1 cellular context compared by ENCODE assay signal in the genomic region with DNA sequence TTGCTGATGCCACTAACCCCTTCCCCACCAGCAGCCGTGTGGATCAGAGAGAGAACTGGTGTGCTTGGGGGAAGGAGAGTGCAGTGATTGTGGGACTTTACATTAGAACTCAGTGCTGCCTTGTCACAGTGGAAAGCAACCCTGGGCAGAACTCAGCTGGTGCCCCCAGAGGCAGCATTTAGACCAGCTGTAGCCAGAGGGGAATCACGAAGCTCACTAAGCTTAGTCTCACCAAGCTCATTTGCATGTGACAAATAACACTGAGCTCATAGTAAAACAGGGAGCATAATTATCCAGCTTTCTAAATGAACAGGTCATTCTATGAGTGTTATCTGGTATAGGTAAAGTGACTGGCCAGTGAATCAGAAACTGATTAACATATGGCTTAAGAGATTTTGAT.
TF ChIP-seq lines count a peak whose summit lies in the region.

No MANE protein-coding gene starts in this region.

TF ChIP-seq in HepG2, 621 proteins besides CTCF, POLR2A, EP300 and RAD21 (continued from another document):
- TF ChIP-seq, protein P1, sequence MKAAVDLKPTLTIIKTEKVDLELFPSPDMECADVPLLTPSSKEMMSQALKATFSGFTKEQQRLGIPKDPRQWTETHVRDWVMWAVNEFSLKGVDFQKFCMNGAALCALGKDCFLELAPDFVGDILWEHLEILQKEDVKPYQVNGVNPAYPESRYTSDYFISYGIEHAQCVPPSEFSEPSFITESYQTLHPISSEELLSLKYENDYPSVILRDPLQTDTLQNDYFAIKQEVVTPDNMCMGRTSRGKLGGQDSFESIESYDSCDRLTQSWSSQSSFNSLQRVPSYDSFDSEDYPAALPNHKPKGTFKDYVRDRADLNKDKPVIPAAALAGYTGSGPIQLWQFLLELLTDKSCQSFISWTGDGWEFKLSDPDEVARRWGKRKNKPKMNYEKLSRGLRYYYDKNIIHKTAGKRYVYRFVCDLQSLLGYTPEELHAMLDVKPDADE (CRISPR knock-in tag; IDR thresholded peaks at IDR 0.05): no peak
- peak; percentile 9; the same call in 1 of the 2 replicates for TF ChIP-seq SMC3 (IDR thresholded peaks at IDR 0.05; ENCODE audit: low read length)
TF ChIP-seq in HepG2: peak in this region for 3.
